ENCODE assay signal across 11 cellular contexts in genomic region chr15:91864669-91865068, GRCh38. TPM values are rescaled to one million over a fixed set of nuclear protein-coding genes. Genes with fewer than 3 reads are reported as not detected.
DNase-seq lines count a peak whose midpoint lies in the region; ATAC-seq and TF ChIP-seq lines count a peak whose summit lies in the region.
"Had no signal": no experiment of that assay in that cellular context is flagged by ENCODE, and none has a peak within 500 bp of the region (broad histone marks: within the 10 kb centered on the region; RNA-seq: fewer than 3 reads in every experiment).

No MANE protein-coding gene starts in this region.

- H2BK120ac ChIP-seq in mesendoderm (ENCODE audit: low read depth, low read length): no peak overlapping the region

- no peak for DNase-seq in dorsolateral prefrontal cortex
- DNase-seq in chondrocyte (ENCODE audit: low spot score): no peak
- no peak for DNase-seq in SW 1271 (lab: John Stamatoyannopoulos, UW)
- DNase-seq in posterior vena cava (ENCODE audit: low spot score): no peak
- no peak for DNase-seq in mesendoderm
- DNase-seq: KG1, NCI-H2029 treated with DMSO at 0.1 percent for 48 hours had no signal

- no peaks in the 10 kb centered on the region for H3K79me1 ChIP-seq in mesendoderm (ENCODE audit: low read length)

- H3K4me1 Mint-ChIP-seq in chondrocyte (ENCODE audit: low read depth): peaks cover 2% of the 10 kb centered on the region

- H3K27ac ChIP-seq in dorsolateral prefrontal cortex: peak overlapping the region in 50 of 59 donors; percentile 5 to 91 (median 82)
- peak overlapping the region; percentile 38 for H3K27ac ChIP-seq in neutrophil
- H3K27ac ChIP-seq in mesendoderm (ENCODE audit: low read depth, low read length): no peak overlapping the region

- no peak overlapping the region for H2BK5ac ChIP-seq in mesendoderm (ENCODE audit: low read length)

- H3K9me3 ChIP-seq in neutrophil: no peaks in the 10 kb centered on the region

- H3K4me2 ChIP-seq in mesendoderm (ENCODE audit: low read length): no peak overlapping the region

- no peak overlapping the region for H3K4ac ChIP-seq in mesendoderm (ENCODE audit: low read depth, low read length)

- H3K4me3 ChIP-seq in dorsolateral prefrontal cortex (no peak overlapping the region), neutrophil (ENCODE audit: low read depth in 1 of 2, low read length in 1 of 2) (no peak overlapping the region), mesendoderm (ENCODE audit: low read length) (no peak overlapping the region)

- H3K79me2 ChIP-seq in mesendoderm (ENCODE audit: control insufficient read depth, insufficient read depth, low read length): no peaks in the 10 kb centered on the region

- no peak overlapping the region for H3K18ac ChIP-seq in mesendoderm (ENCODE audit: low read length)

- no peaks in the 10 kb centered on the region for H3K9me3 Mint-ChIP-seq in chondrocyte (ENCODE audit: low read depth)
- H3K9me3 Mint-ChIP-seq: nephron had no signal

- TF ChIP-seq CTCF in dorsolateral prefrontal cortex (IDR thresholded peaks at IDR 0.05 in 54 of 56, conservative IDR thresholded peaks at IDR 0.05 in 2 of 56; ENCODE audit: low read depth in 1 of 56, partially characterized antibody in 56 of 56) (no peak), neutrophil (IDR thresholded peaks at IDR 0.05) (no peak), chondrocyte (IDR thresholded peaks at IDR 0.05) (no peak)

- intact Hi-C loops in dorsolateral prefrontal cortex (cut with DNase I) (loop anchor here in 1 of 2 donors (5.0 kb wide), 1 partner anchor 218 kb away; no protein-coding TSS in a partner anchor), posterior vena cava (cut with DNase I) (loop anchor here in 1 of 2 donors (5.0 kb wide), 1 partner anchor 58 kb away; no protein-coding TSS in a partner anchor)

- H3K36me3 ChIP-seq in neutrophil (no peaks in the 10 kb centered on the region), mesendoderm (ENCODE audit: control insufficient read depth, insufficient read depth, low read length) (no peaks in the 10 kb centered on the region)

- H3K27me3 ChIP-seq in dorsolateral prefrontal cortex (no peaks in the 10 kb centered on the region), neutrophil (no peaks in the 10 kb centered on the region), mesendoderm (ENCODE audit: insufficient read depth, low read length, poor library complexity) (no peaks in the 10 kb centered on the region)

- H3K36me3 Mint-ChIP-seq in chondrocyte (ENCODE audit: low read depth): no peaks in the 10 kb centered on the region

- no peak overlapping the region for H4K8ac ChIP-seq in mesendoderm (ENCODE audit: low read depth, low read length)

- no CpG with 5 or more reads among the region's 9 CpGs for WGBS in mesendoderm (ENCODE audit: extremely low coverage, insufficient coverage, low lambda C conversion rate)

- H2AK5ac ChIP-seq in mesendoderm (ENCODE audit: low read length): no peak overlapping the region

- H3K23ac ChIP-seq in mesendoderm (ENCODE audit: low read length): no peak overlapping the region

- no peak overlapping the region for H3K27ac Mint-ChIP-seq in chondrocyte (ENCODE audit: unreplicated experiment)

- H4K5ac ChIP-seq in mesendoderm (ENCODE audit: low read length): no peak overlapping the region

- no peak overlapping the region for H2BK15ac ChIP-seq in mesendoderm (replicated peaks; ENCODE audit: low read depth)

- H3K4me1 ChIP-seq in neutrophil (ENCODE audit: control insufficient read depth in 1 of 2, insufficient read depth in 1 of 2, low read depth in 1 of 2, low read length in 1 of 2) (peaks cover 46 to 55% of the 10 kb centered on the region in 2 experiments), mesendoderm (ENCODE audit: control insufficient read depth, low read depth, low read length) (no peaks in the 10 kb centered on the region)

- no peak overlapping the region for H3K4me3 Mint-ChIP-seq in chondrocyte (ENCODE audit: unreplicated experiment)
- H3K4me3 Mint-ChIP-seq: nephron had no signal

- peaks cover 18% of the 10 kb centered on the region for H3K27me3 Mint-ChIP-seq in chondrocyte (ENCODE audit: low read depth)

- no peak overlapping the region for H3K56ac ChIP-seq in mesendoderm (ENCODE audit: low read length)

- peak; percentile 48 for ATAC-seq in GM18909 (IDR thresholded peaks at IDR 0.05; ENCODE audit: poor library complexity, unreplicated experiment)
- peak; percentile 69 for ATAC-seq in HG03354 (IDR thresholded peaks at IDR 0.05; ENCODE audit: poor library complexity, severe bottlenecking, unreplicated experiment)

- H3K9ac ChIP-seq in mesendoderm (ENCODE audit: low read length): no peak overlapping the region

RNA-seq across cellular contexts. Expression of gene SLCO3A1, which starts 11.2 kb away (rescaled TPM):
- total RNA-seq in dorsolateral prefrontal cortex (100 to 1,000 TPM in 13 of 120 experiments, 10 to 100 TPM in 107; 36.6 to 170 (median 68.2) TPM), chondrocyte (2.2 to 3.7 TPM (median 2.8 TPM) in 3 replicates), posterior vena cava (10 to 100 TPM; 26.6 to 27.7 TPM)
- 6.7 TPM for polyA plus RNA-seq in mesendoderm (2013, experiment 1 of 2)
- 6.6 TPM for polyA plus RNA-seq in mesendoderm (2013, experiment 2 of 2)
